Comparison of ENCODE assay signal across 27 cellular contexts in genomic region chr4:48891028-48891619, GRCh38.
"Had no signal": no experiment of that assay in that cellular context is flagged by ENCODE, and none has a peak within 500 bp of the region (broad histone marks: within the 10 kb centered on the region; RNA-seq: fewer than 3 reads in every experiment).

No MANE protein-coding gene starts in this region.

- ATAC-seq: left colon; naive thymus-derived CD8-positive, alpha-beta T cell; pancreas; right cardiac atrium; sciatic nerve; stimulated activated naive B cell treated with anti-CD40 and anti-IgM and Interleukin-4, amounts not matched to agents 10 μg/mL and 1 μg/mL and 100 μg/mL, for 72 hours; stimulated activated naive CD8-positive, alpha-beta T cell treated with anti-CD3 and anti-CD28 coated beads, Interleukin-15, Interleukin-2, amounts not matched to agents 100 U/mL and 50 U/mL, for 24 hours had no signal

- H3K27me3 Mint-ChIP-seq: memory B cell; naive thymus-derived CD8-positive, alpha-beta T cell; stimulated activated naive B cell treated with anti-CD40 and anti-IgM and Interleukin-4, amounts not matched to agents 10 μg/mL and 1 μg/mL and 100 μg/mL, for 72 hours had no signal

- H3K27ac Mint-ChIP-seq: immature natural killer cell; memory B cell; nephron; stimulated activated naive B cell treated with anti-CD40 and anti-IgM and Interleukin-4, amounts not matched to agents 10 μg/mL and 1 μg/mL and 100 μg/mL, for 72 hours had no signal

- DNase-seq: hypothalamus; immature natural killer cell; kidney; left colon; left ventricle myocardium inferior; midbrain; naive thymus-derived CD8-positive, alpha-beta T cell; nucleus accumbens; pancreas; posterior cingulate gyrus; retina; right cardiac atrium; stimulated activated CD4-positive, alpha-beta T cell treated with anti-CD3 and anti-CD28 coated beads, Interleukin-12 subunit alpha, Interleukin-12 subunit beta, amount 100 ng/mL, for 4 hours; stimulated activated CD4-positive, alpha-beta T cell treated with anti-CD3 and anti-CD28 coated beads, Interleukin-15, amount 100 ng/mL, for 24 hours; stimulated activated CD4-positive, alpha-beta T cell treated with anti-CD3 and anti-CD28 coated beads, Interleukin-2, amount 100 ng/mL, for 24 hours; stimulated activated CD4-positive, alpha-beta T cell treated with anti-CD3 and anti-CD28 coated beads, Interleukin-4, amount 100 ng/mL, for 1 hour; stimulated activated naive B cell treated with anti-CD40 and anti-IgM and Interleukin-4, amounts not matched to agents 10 μg/mL and 1 μg/mL and 100 μg/mL, for 72 hours; stimulated activated naive CD8-positive, alpha-beta T cell treated with anti-CD3 and anti-CD28 coated beads, Interleukin-15, Interleukin-2, amounts not matched to agents 100 U/mL and 50 U/mL, for 24 hours; stomach; testis; thyroid gland; transverse colon; upper lobe of left lung had no signal

- H3K9me3 Mint-ChIP-seq: stimulated activated naive B cell treated with anti-CD40 and anti-IgM and Interleukin-4, amounts not matched to agents 10 μg/mL and 1 μg/mL and 100 μg/mL, for 72 hours had no signal

- H3K4me1 Mint-ChIP-seq: immature natural killer cell; memory B cell; nephron; neural crest cell; stimulated activated naive B cell treated with anti-CD40 and anti-IgM and Interleukin-4, amounts not matched to agents 10 μg/mL and 1 μg/mL and 100 μg/mL, for 72 hours had no signal

- H3K4me3 Mint-ChIP-seq: immature natural killer cell; memory B cell; naive thymus-derived CD8-positive, alpha-beta T cell; nephron; neural crest cell; stimulated activated naive B cell treated with anti-CD40 and anti-IgM and Interleukin-4, amounts not matched to agents 10 μg/mL and 1 μg/mL and 100 μg/mL, for 72 hours had no signal
